8 cellular contexts compared by ENCODE assay signal in genomic region chr10:67849331-67850011, GRCh38. TPM values are rescaled to one million over a fixed set of nuclear protein-coding genes. Genes with fewer than 3 reads are reported as not detected.
DNase-seq lines count a peak whose midpoint lies in the region; ATAC-seq and TF ChIP-seq lines count a peak whose summit lies in the region.

No MANE protein-coding gene starts in this region.

- under 1% methylated on average over 36 of the region's 36 CpGs for WGBS in liver

- peak overlapping the region; percentile 77 for H3K27ac ChIP-seq in C4-2B
- peak overlapping the region; percentile 95 to 99 for H3K27ac ChIP-seq in liver (ENCODE audit: low read depth in 1 of 2, low read length in 2 of 2)

- peak overlapping the region; percentile 62 to 82 (median 73) for H3K4me3 ChIP-seq in liver (ENCODE audit: low read depth in 1 of 3, low read length in 3 of 3)

- H3K4me1 ChIP-seq in liver (ENCODE audit: control insufficient read depth in 4 of 4, insufficient read depth in 4 of 4, low read length in 3 of 4) = no peaks in the 10 kb centered on the region

- no peaks in the 10 kb centered on the region for H3K36me3 ChIP-seq in liver (ENCODE audit: control insufficient read depth in 4 of 4, insufficient read depth in 3 of 4, low read depth in 1 of 4, low read length in 3 of 4)

- H3K9me3 ChIP-seq in liver (ENCODE audit: control insufficient read depth in 4 of 4, low read length in 3 of 4) = no peaks in the 10 kb centered on the region

- peak in 1 of 2 donors; percentile 36 for TF ChIP-seq RAD21 in liver (IDR thresholded peaks at IDR 0.05)

- H3K27me3 ChIP-seq in liver (ENCODE audit: control insufficient read depth in 4 of 4, insufficient read depth in 4 of 4, low read length in 3 of 4) = no peaks in the 10 kb centered on the region

- no peak for TF ChIP-seq CTCF in C4-2B (conservative IDR thresholded peaks at IDR 0.05)
- TF ChIP-seq CTCF in liver (IDR thresholded peaks at IDR 0.05; ENCODE audit: low read depth, low read length, missing input control) = no peak

- DNase-seq in NCI-H69 (lab: John Stamatoyannopoulos, UW) (peak; percentile 89), dermis microvascular lymphatic vessel endothelial cell (ENCODE audit: low read depth in 2 of 2) (peak; percentile 88 to 92)
- peak; percentile 86 to 91 for DNase-seq in activated CD4-positive, alpha-beta T cell treated with anti-CD3 and anti-CD28 coated beads, Interleukin-2, amount 50 U/mL, for 24 hours (ENCODE audit: low read depth in 1 of 2, low spot score in 1 of 2)
- peak; percentile 94 for DNase-seq in stimulated activated CD4-positive, alpha-beta T cell treated with anti-CD3 and anti-CD28 coated beads, Interleukin-4, amount 100 ng/mL, for 1 hour

- peak; percentile 94 for ATAC-seq in GM19372 (IDR thresholded peaks at IDR 0.05; ENCODE audit: low read depth, unreplicated experiment)
- ATAC-seq in HG03521 (IDR thresholded peaks at IDR 0.05; ENCODE audit: unreplicated experiment) = peak; percentile 88

- peak overlapping the region; percentile 92 to 99 for H3K9ac ChIP-seq in liver (ENCODE audit: low read depth in 1 of 2, low read length in 2 of 2)

TF ChIP-seq in liver, 16 proteins besides CTCF, POLR2A, EP300 and RAD21:
- TF ChIP-seq HNF4G (IDR thresholded peaks at IDR 0.05) (no peak), FOXA1 (IDR thresholded peaks at IDR 0.05) (no peak), RXRA (IDR thresholded peaks at IDR 0.05) (no peak), YY1 (IDR thresholded peaks at IDR 0.05) (peak; percentile 49), NR2F2 (IDR thresholded peaks at IDR 0.05) (peak; percentile 33), GABPA (IDR thresholded peaks at IDR 0.05 in 1 of 2, conservative IDR thresholded peaks at IDR 0.05 in 1 of 2) (peak; percentile 78 to 93), JUND (IDR thresholded peaks at IDR 0.05) (peak in 1 of 2 donors; percentile 7), EGR1 (IDR thresholded peaks at IDR 0.05; ENCODE audit: low read depth in 2 of 2) (no peak), TAF1 (conservative IDR thresholded peaks at IDR 0.05) (peak; percentile 43), SP1 (IDR thresholded peaks at IDR 0.05) (peak; percentile 66), HNF4A (conservative IDR thresholded peaks at IDR 0.05) (peak in 1 of 2 donors; percentile 42)
- TF ChIP-seq, protein P1, sequence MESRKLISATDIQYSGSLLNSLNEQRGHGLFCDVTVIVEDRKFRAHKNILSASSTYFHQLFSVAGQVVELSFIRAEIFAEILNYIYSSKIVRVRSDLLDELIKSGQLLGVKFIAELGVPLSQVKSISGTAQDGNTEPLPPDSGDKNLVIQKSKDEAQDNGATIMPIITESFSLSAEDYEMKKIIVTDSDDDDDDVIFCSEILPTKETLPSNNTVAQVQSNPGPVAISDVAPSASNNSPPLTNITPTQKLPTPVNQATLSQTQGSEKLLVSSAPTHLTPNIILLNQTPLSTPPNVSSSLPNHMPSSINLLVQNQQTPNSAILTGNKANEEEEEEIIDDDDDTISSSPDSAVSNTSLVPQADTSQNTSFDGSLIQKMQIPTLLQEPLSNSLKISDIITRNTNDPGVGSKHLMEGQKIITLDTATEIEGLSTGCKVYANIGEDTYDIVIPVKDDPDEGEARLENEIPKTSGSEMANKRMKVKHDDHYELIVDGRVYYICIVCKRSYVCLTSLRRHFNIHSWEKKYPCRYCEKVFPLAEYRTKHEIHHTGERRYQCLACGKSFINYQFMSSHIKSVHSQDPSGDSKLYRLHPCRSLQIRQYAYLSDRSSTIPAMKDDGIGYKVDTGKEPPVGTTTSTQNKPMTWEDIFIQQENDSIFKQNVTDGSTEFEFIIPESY (IDR thresholded peaks at IDR 0.05) = peak; percentile 99
- TF ChIP-seq, protein P2, sequence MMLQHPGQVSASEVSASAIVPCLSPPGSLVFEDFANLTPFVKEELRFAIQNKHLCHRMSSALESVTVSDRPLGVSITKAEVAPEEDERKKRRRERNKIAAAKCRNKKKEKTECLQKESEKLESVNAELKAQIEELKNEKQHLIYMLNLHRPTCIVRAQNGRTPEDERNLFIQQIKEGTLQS (IDR thresholded peaks at IDR 0.05) = no peak

RNA-seq across cellular contexts. Expression of gene DNAJC12, which starts 11.5 kb away (rescaled TPM):
- total RNA-seq in dermis microvascular lymphatic vessel endothelial cell = 3.7 and 3.9 TPM in 2 replicates
- 10 to 100 TPM; 16.4 to 35.7 TPM for total RNA-seq in liver
- 10 to 100 TPM; 29.8 to 51.3 TPM for polyA plus RNA-seq in liver

RNA-seq across cellular contexts. Expression of gene SIRT1, which starts 35.0 kb away (rescaled TPM):
- total RNA-seq in dermis microvascular lymphatic vessel endothelial cell (7.8 and 8.1 TPM in 2 replicates), liver (10 to 100 TPM; 10.0 to 14.8 TPM)
- 1 to 10 TPM; 3.0 to 5.5 TPM for polyA plus RNA-seq in liver

Comparison
In these comparisons a context has a peak if more than half of its experiments do, and no peak if none do; other contexts are left out.
1. Peak in every context shown above with its lines: DNase-seq, ATAC-seq, H3K4me3 ChIP-seq and H3K27ac ChIP-seq.